14 cellular contexts compared by ENCODE assay signal in the genomic region with DNA sequence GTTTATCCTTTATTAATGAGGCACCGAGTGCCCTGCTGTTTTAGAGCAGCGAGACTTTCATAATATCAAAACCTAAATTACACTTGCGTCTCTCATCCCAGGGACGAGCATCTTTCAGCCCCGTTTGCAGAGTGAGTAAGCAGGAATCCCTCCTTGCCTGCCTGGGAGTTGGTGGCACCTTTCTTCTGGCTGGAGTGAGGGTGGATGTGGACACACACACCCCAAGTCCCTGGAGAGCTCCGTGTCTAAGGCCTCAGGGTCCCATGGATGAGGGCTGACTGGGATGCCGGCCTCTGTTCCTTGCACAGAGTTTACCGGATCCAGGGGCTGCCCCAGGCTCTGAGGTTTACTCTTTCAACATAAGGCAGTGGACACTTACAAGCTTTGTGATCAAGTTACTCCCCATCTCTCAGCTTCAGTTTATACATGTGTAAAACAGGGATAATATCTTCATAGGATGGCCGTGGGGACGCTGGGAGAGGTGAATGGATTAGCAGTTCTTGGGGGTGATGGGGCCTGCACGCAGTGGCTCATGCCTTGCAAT.
"Had no signal": no experiment of that assay in that cellular context is flagged by ENCODE, and none has a peak within 500 bp of the region (broad histone marks: within the 10 kb centered on the region; RNA-seq: fewer than 3 reads in every experiment).

No MANE protein-coding gene starts in this region.

- H3K36me3 ChIP-seq: pancreas, SJSA1 had no signal

- DNase-seq: activated CD4-positive, CD25-positive, alpha-beta regulatory T cell treated with anti-CD3 and anti-CD28 coated beads, Interleukin-2, amount 50 U/mL, for 72 hours; activated T-cell treated with anti-CD3 and anti-CD28 coated beads, Interleukin-2, amount 50 U/mL, for 24 hours; amniotic stem cell; central memory CD4-positive, alpha-beta T cell; effector memory CD4-positive, alpha-beta T cell; foreskin melanocyte; mesendoderm; stimulated activated CD4-positive, alpha-beta T cell treated with anti-CD3 and anti-CD28 coated beads, Interleukin-2, amount 100 ng/mL, for 48 hours; stimulated activated naive B cell treated with anti-CD40 and anti-IgM and Interleukin-4, amounts not matched to agents 10 μg/mL and 1 μg/mL and 100 μg/mL, for 72 hours; T-helper 9 cell; trophoblast cell had no signal

- H3K27ac ChIP-seq: body of pancreas, pancreas, SJSA1 had no signal

- H3K9me3 ChIP-seq: body of pancreas, pancreas, SJSA1 had no signal

- H3K4me3 ChIP-seq: body of pancreas, pancreas, SJSA1 had no signal

- H3K4me1 ChIP-seq: pancreas had no signal
